Comparison of ENCODE assay signal across 19 cellular contexts in genomic region chr11:108286956-108287355, GRCh38.
A peak's percentile ranks its signal among the peaks of the same experiment; 100 is the strongest.
DNase-seq lines count a peak whose midpoint lies in the region; ATAC-seq and TF ChIP-seq lines count a peak whose summit lies in the region.
"Had no signal": no experiment of that assay in that cellular context is flagged by ENCODE, and none has a peak within 500 bp of the region (broad histone marks: within the 10 kb centered on the region; RNA-seq: fewer than 3 reads in every experiment).

No MANE protein-coding gene starts in this region.

- H3K27me3 ChIP-seq in CD4-positive, alpha-beta T cell (ENCODE audit: control insufficient read depth, insufficient read depth, low read length) = no peaks in the 10 kb centered on the region
- H3K27me3 ChIP-seq in CD8-positive, alpha-beta T cell (ENCODE audit: insufficient read depth, low read length) = no peaks in the 10 kb centered on the region
- H3K27me3 ChIP-seq in esophagus squamous epithelium = no peaks in the 10 kb centered on the region
- H3K27me3 ChIP-seq: BLaER1 treated with 17β-estradiol and CSF1 and Interleukin-3, amounts not matched to agents 10 nM and 100 nM; SJSA1 had no signal

- no peak overlapping the region for H3K4me3 Mint-ChIP-seq in CD4-positive, alpha-beta T cell
- H3K4me3 Mint-ChIP-seq in CD8-positive, alpha-beta T cell = no peak overlapping the region
- H3K4me3 Mint-ChIP-seq in activated T-helper 17 cell treated with anti-CD3 and anti-CD28 coated beads, Interleukin-2, amount 50 U/mL, for 72 hours = peak overlapping the region; percentile 29
- H3K4me3 Mint-ChIP-seq in naive thymus-derived CD8-positive, alpha-beta T cell = peak overlapping the region in 1 of 10 donors; percentile 12

- peaks cover 91% of the 10 kb centered on the region for H3K36me3 Mint-ChIP-seq in CD4-positive, alpha-beta T cell (ENCODE audit: low read depth)
- H3K36me3 Mint-ChIP-seq in CD8-positive, alpha-beta T cell = peaks cover 76% of the 10 kb centered on the region
- peaks cover 87% of the 10 kb centered on the region for H3K36me3 Mint-ChIP-seq in activated T-helper 17 cell treated with anti-CD3 and anti-CD28 coated beads, Interleukin-2, amount 50 U/mL, for 72 hours (ENCODE audit: low read depth)
- H3K36me3 Mint-ChIP-seq in naive thymus-derived CD8-positive, alpha-beta T cell = peaks cover 5 to 87% (median 39%) of the 10 kb centered on the region in 3 donors

- CTCF ChIA-PET in CD4-positive, alpha-beta T cell (lab: Charles Lee) = no interaction called here
- CTCF ChIA-PET in CD8-positive, alpha-beta T cell (lab: Charles Lee) = no interaction called here

- H3K9me3 ChIP-seq in CD4-positive, alpha-beta T cell (ENCODE audit: control insufficient read depth, low read length) = no peaks in the 10 kb centered on the region
- H3K9me3 ChIP-seq in CD8-positive, alpha-beta T cell (ENCODE audit: low read length) = no peaks in the 10 kb centered on the region
- H3K9me3 ChIP-seq in esophagus squamous epithelium = no peaks in the 10 kb centered on the region
- H3K9me3 ChIP-seq: SJSA1 had no signal

- no peak for TF ChIP-seq CTCF in CD4-positive, alpha-beta T cell (IDR thresholded peaks at IDR 0.05)
- no peak for TF ChIP-seq CTCF in CD8-positive, alpha-beta T cell (IDR thresholded peaks at IDR 0.05)
- TF ChIP-seq CTCF in esophagus squamous epithelium (IDR thresholded peaks at IDR 0.05) = no peak

- peaks cover 31% of the 10 kb centered on the region for H3K4me1 ChIP-seq in CD8-positive, alpha-beta T cell (ENCODE audit: insufficient read depth, low read length)
- H3K4me1 ChIP-seq in esophagus squamous epithelium = peaks cover 0 to 8% (median 0%) of the 10 kb centered on the region in 3 donors
- H3K4me1 ChIP-seq: SJSA1 had no signal

- peak overlapping the region; percentile 79 for H3K27ac Mint-ChIP-seq in CD4-positive, alpha-beta T cell
- peak overlapping the region; percentile 69 for H3K27ac Mint-ChIP-seq in CD8-positive, alpha-beta T cell
- H3K27ac Mint-ChIP-seq in activated T-helper 17 cell treated with anti-CD3 and anti-CD28 coated beads, Interleukin-2, amount 50 U/mL, for 72 hours = no peak overlapping the region
- H3K27ac Mint-ChIP-seq in naive thymus-derived CD8-positive, alpha-beta T cell = peak overlapping the region in 8 of 10 donors; percentile 53 to 87 (median 78)

- 95 to 100% methylated on average over 3 of the region's 3 CpGs for WGBS in esophagus squamous epithelium, 2 donors

- H3K4me1 Mint-ChIP-seq in CD4-positive, alpha-beta T cell (ENCODE audit: low read depth) = peaks cover 38% of the 10 kb centered on the region
- H3K4me1 Mint-ChIP-seq in CD8-positive, alpha-beta T cell (ENCODE audit: low read depth) = peaks cover 34% of the 10 kb centered on the region
- no peaks in the 10 kb centered on the region for H3K4me1 Mint-ChIP-seq in activated T-helper 17 cell treated with anti-CD3 and anti-CD28 coated beads, Interleukin-2, amount 50 U/mL, for 72 hours
- H3K4me1 Mint-ChIP-seq in naive thymus-derived CD8-positive, alpha-beta T cell = peaks cover 3 to 42% (median 32%) of the 10 kb centered on the region in 4 donors

- intact Hi-C loops in CD4-positive, alpha-beta T cell (cut with DNase I, micrococcal nuclease) = loop anchor here in 1 of 2 experiments (5.0 kb wide), 1 partner anchor 65 kb away; the partner anchor contains the start of genes ATM and NPAT
- intact Hi-C loops in CD8-positive, alpha-beta T cell (cut with DNase I, micrococcal nuclease) = loop anchor here in 1 of 2 experiments (2.0 kb wide), 1 partner anchor 14 kb away; no protein-coding TSS in a partner anchor
- intact Hi-C loops in esophagus squamous epithelium (cut with DNase I) = no loop called here

- H3K27ac ChIP-seq in CD4-positive, alpha-beta T cell (ENCODE audit: low read depth, low read length) = no peak overlapping the region
- H3K27ac ChIP-seq in CD8-positive, alpha-beta T cell (ENCODE audit: low read depth, low read length) = no peak overlapping the region
- H3K27ac ChIP-seq in esophagus squamous epithelium = no peak overlapping the region
- H3K27ac ChIP-seq: BLaER1 treated with 17β-estradiol and CSF1 and Interleukin-3, amounts not matched to agents 10 nM and 100 nM; SJSA1 had no signal

- H3K4me3 ChIP-seq in CD8-positive, alpha-beta T cell (ENCODE audit: low read depth, low read length) = no peak overlapping the region
- no peak overlapping the region for H3K4me3 ChIP-seq in esophagus squamous epithelium
- H3K4me3 ChIP-seq: BLaER1 treated with 17β-estradiol and CSF1 and Interleukin-3, amounts not matched to agents 10 nM and 100 nM; SJSA1 had no signal

- H3K9me3 Mint-ChIP-seq in CD4-positive, alpha-beta T cell = no peaks in the 10 kb centered on the region
- no peaks in the 10 kb centered on the region for H3K9me3 Mint-ChIP-seq in CD8-positive, alpha-beta T cell
- H3K9me3 Mint-ChIP-seq in activated T-helper 17 cell treated with anti-CD3 and anti-CD28 coated beads, Interleukin-2, amount 50 U/mL, for 72 hours = no peaks in the 10 kb centered on the region
- no peaks in the 10 kb centered on the region for H3K9me3 Mint-ChIP-seq in naive thymus-derived CD8-positive, alpha-beta T cell

- no peak for ATAC-seq in CD4-positive, alpha-beta T cell (ENCODE audit: poor library complexity)
- ATAC-seq in CD8-positive, alpha-beta T cell = no peak
- ATAC-seq in activated T-helper 17 cell treated with anti-CD3 and anti-CD28 coated beads, Interleukin-2, amount 50 U/mL, for 72 hours (replicated peaks) = no peak
- ATAC-seq in naive thymus-derived CD8-positive, alpha-beta T cell = no peak
- ATAC-seq: Right ventricle myocardium inferior had no signal

- DNase-seq in CD4-positive, alpha-beta T cell = no peak
- no peak for DNase-seq in CD8-positive, alpha-beta T cell
- no peak for DNase-seq in naive thymus-derived CD8-positive, alpha-beta T cell
- no peak for DNase-seq in SW 1271 (lab: John Stamatoyannopoulos, UW)
- no peak for DNase-seq in esophagus squamous epithelium (lab: John Stamatoyannopoulos, UW)
- no peak for DNase-seq in NCI-H345 treated with DMSO at 0.1 percent for 48 hours (lab: John Stamatoyannopoulos, UW; ENCODE audit: unreplicated experiment)
- DNase-seq: DND-41, H7, MV-4-11, NCI-H1105 treated with DMSO at 0.1 percent for 48 hours, NCI-H1694, NCI-H2081, NCI-H2171, NCI-H345, NCI-H526 had no signal

- H3K36me3 ChIP-seq in CD8-positive, alpha-beta T cell (ENCODE audit: insufficient read depth, low read length) = peaks cover 68% of the 10 kb centered on the region
- peaks cover 0 to 96% (median 5%) of the 10 kb centered on the region in 3 donors for H3K36me3 ChIP-seq in esophagus squamous epithelium
- H3K36me3 ChIP-seq: SJSA1 had no signal

- TF ChIP-seq POLR2A in esophagus squamous epithelium (IDR thresholded peaks at IDR 0.05) = no peak

- no peaks in the 10 kb centered on the region for H3K27me3 Mint-ChIP-seq in CD4-positive, alpha-beta T cell
- H3K27me3 Mint-ChIP-seq in CD8-positive, alpha-beta T cell (ENCODE audit: low read depth) = no peaks in the 10 kb centered on the region
- no peaks in the 10 kb centered on the region for H3K27me3 Mint-ChIP-seq in activated T-helper 17 cell treated with anti-CD3 and anti-CD28 coated beads, Interleukin-2, amount 50 U/mL, for 72 hours
- H3K27me3 Mint-ChIP-seq in naive thymus-derived CD8-positive, alpha-beta T cell = no peaks in the 10 kb centered on the region

- POLR2A ChIA-PET in CD4-positive, alpha-beta T cell (lab: Charles Lee) = no interaction called here
- POLR2A ChIA-PET in CD8-positive, alpha-beta T cell (lab: Charles Lee) = interaction anchor here (1.3 kb wide), 1 partner anchor 63 kb away, joined by 4 read pairs; the partner anchor contains the start of gene ATM
- POLR2A ChIA-PET in naive thymus-derived CD8-positive, alpha-beta T cell (lab: Charles Lee) = interaction anchor here (1.1 kb wide), 1 partner anchor 9 kb away, joined by 5 read pairs; no protein-coding TSS in a partner anchor
